17 cellular contexts compared by ENCODE assay signal in the genomic region with DNA sequence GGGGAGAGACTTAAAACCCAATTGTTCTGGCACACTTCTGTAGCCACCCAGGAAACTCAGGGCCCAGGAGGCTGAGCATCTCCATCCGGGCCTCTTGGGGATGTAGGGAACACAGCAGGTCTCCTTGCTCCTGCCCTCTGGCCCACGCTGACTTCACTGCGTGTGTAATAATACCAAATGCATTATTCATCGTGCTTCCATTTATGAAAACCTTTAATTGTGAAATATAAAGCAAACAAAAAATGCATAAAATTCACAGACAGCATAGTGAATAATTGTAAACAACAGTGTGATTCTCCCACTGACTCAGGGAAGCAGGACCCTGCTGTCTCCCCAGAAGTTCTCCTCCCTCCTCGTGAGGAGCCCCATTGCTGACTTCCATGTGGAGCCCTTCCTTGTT.
DNase-seq lines count a peak whose midpoint lies in the region; ATAC-seq and TF ChIP-seq lines count a peak whose summit lies in the region.
"Had no signal": no experiment of that assay in that cellular context is flagged by ENCODE, and none has a peak within 500 bp of the region (broad histone marks: within the 10 kb centered on the region; RNA-seq: fewer than 3 reads in every experiment).

No MANE protein-coding gene starts in this region.

- TF ChIP-seq CTCF in PC-3 (conservative IDR thresholded peaks at IDR 0.05; ENCODE audit: low read depth, low read length): no peak
- TF ChIP-seq CTCF in epithelial cell of esophagus (IDR thresholded peaks at IDR 0.05; ENCODE audit: insufficient read depth, low read depth, low read length, missing control alignments): no peak
- TF ChIP-seq CTCF in osteocyte (IDR thresholded peaks at IDR 0.05): no peak
- no peak for TF ChIP-seq CTCF in upper lobe of left lung (IDR thresholded peaks at IDR 0.05)
- no peak for TF ChIP-seq CTCF in progenitor cell of endocrine pancreas (IDR thresholded peaks at IDR 0.05; ENCODE audit: unreplicated experiment)

- H3K9ac ChIP-seq in GM23248 (no peak overlapping the region), PC-3 (ENCODE audit: low read length) (peak overlapping the region; percentile 39)

- H3K27ac Mint-ChIP-seq in osteocyte (ENCODE audit: unreplicated experiment) (no peak overlapping the region), progenitor cell of endocrine pancreas (no peak overlapping the region)
- H3K27ac Mint-ChIP-seq: CD8-positive, alpha-beta T cell had no signal

- no peak for TF ChIP-seq POLR2A in upper lobe of left lung (IDR thresholded peaks at IDR 0.05)

- H3K4me3 Mint-ChIP-seq in osteocyte (ENCODE audit: unreplicated experiment) (no peak overlapping the region), progenitor cell of endocrine pancreas (ENCODE audit: low read depth) (no peak overlapping the region)
- H3K4me3 Mint-ChIP-seq: CD8-positive, alpha-beta T cell had no signal

- H3K4me3 ChIP-seq in GM23248: no peak overlapping the region
- no peak overlapping the region for H3K4me3 ChIP-seq in PC-3 (ENCODE audit: low read length)
- no peak overlapping the region for H3K4me3 ChIP-seq in epithelial cell of esophagus (ENCODE audit: low read length)
- H3K4me3 ChIP-seq in upper lobe of left lung: no peak overlapping the region
- H3K4me3 ChIP-seq: PC-9 had no signal

- WGBS in GM23248 (ENCODE audit: low coverage in 1 of 2, low lambda C conversion rate in 2 of 2, missing lambda C conversion rate in 2 of 2), 2 experiments: 18 to 21% methylated on average over 5 of the region's 5 CpGs
- 85 to 89% methylated on average over 5 of the region's 5 CpGs for WGBS in upper lobe of left lung, 2 donors

- H3F3A ChIP-seq in GM23248 (ENCODE audit: insufficient read depth): no peaks in the 10 kb centered on the region
- no peaks in the 10 kb centered on the region for H3F3A ChIP-seq in PC-3 (ENCODE audit: low read length, unreplicated experiment)

- in situ Hi-C loops in GM23248 (cut with MboI): no loop called here

- H3K36me3 Mint-ChIP-seq in osteocyte (ENCODE audit: unreplicated experiment): no peaks in the 10 kb centered on the region
- H3K36me3 Mint-ChIP-seq in progenitor cell of endocrine pancreas (ENCODE audit: insufficient read depth): no peaks in the 10 kb centered on the region
- H3K36me3 Mint-ChIP-seq: CD8-positive, alpha-beta T cell had no signal

- H2AFZ ChIP-seq in GM23248 (no peak overlapping the region), PC-3 (ENCODE audit: low read length) (no peak overlapping the region)
- H2AFZ ChIP-seq: PC-9 had no signal

- peak; percentile 17 for DNase-seq in GM23248
- peak; percentile 83 for DNase-seq in PC-3
- DNase-seq in epithelial cell of esophagus (ENCODE audit: low read depth): peak; percentile 14
- DNase-seq in osteocyte (ENCODE audit: extremely low spot score, unreplicated experiment): peak; percentile 21
- DNase-seq in upper lobe of left lung: no peak
- no peak for DNase-seq in progenitor cell of endocrine pancreas (ENCODE audit: low spot score, unreplicated experiment)
- no peak for DNase-seq in effector CD4-positive, alpha-beta T cell
- DNase-seq: CD8-positive, alpha-beta T cell; DMS79 treated with DMSO at 0.1 percent for 48 hours; GF-D8; NCI-H1092 treated with DMSO at 0.1 percent for 48 hours; NCI-H1694; NCI-H2107; NCI-H345; SHP77 had no signal

- POLR2A ChIA-PET in PC-3 (lab: Charles Lee; ENCODE audit: unreplicated experiment): no interaction called here

- H3K9me3 Mint-ChIP-seq in osteocyte (ENCODE audit: unreplicated experiment) (no peaks in the 10 kb centered on the region), progenitor cell of endocrine pancreas (ENCODE audit: low read depth) (no peaks in the 10 kb centered on the region)
- H3K9me3 Mint-ChIP-seq: CD8-positive, alpha-beta T cell had no signal

- TF ChIP-seq EP300 in upper lobe of left lung (IDR thresholded peaks at IDR 0.05): no peak

- H3K27me3 ChIP-seq in GM23248 (replicated peaks; ENCODE audit: insufficient read depth) (no peaks in the 10 kb centered on the region), PC-3 (ENCODE audit: low read length) (no peaks in the 10 kb centered on the region), upper lobe of left lung (no peaks in the 10 kb centered on the region)

- no peaks in the 10 kb centered on the region for H3K27me3 Mint-ChIP-seq in osteocyte (ENCODE audit: unreplicated experiment)
- H3K27me3 Mint-ChIP-seq in progenitor cell of endocrine pancreas: peaks cover 47% of the 10 kb centered on the region

- no peaks in the 10 kb centered on the region for H3K9me2 ChIP-seq in GM23248 (ENCODE audit: insufficient read depth)
- no peaks in the 10 kb centered on the region for H3K9me2 ChIP-seq in PC-3 (replicated peaks; ENCODE audit: low read length)

- H3K4me2 ChIP-seq in GM23248 (ENCODE audit: unreplicated experiment): no peak overlapping the region
- peak overlapping the region; percentile 66 for H3K4me2 ChIP-seq in PC-3 (ENCODE audit: low read length)
- H3K4me2 ChIP-seq: PC-9 had no signal

- CTCF ChIA-PET in PC-3 (lab: Charles Lee): no interaction called here

- H4K20me1 ChIP-seq in GM23248 (ENCODE audit: insufficient read depth) (no peaks in the 10 kb centered on the region), PC-3 (ENCODE audit: low read length) (no peaks in the 10 kb centered on the region)

- no TSS peak for BruUV-seq in PC-3 (replicated peaks; lab: Mats Ljungman, UMichigan)

- ATAC-seq in PC-3 (peak; percentile 70), upper lobe of left lung (ENCODE audit: low FRiP score in 2 of 2) (no peak), HG03520 (IDR thresholded peaks at IDR 0.05; ENCODE audit: unreplicated experiment) (no peak)
- ATAC-seq: CD8-positive, alpha-beta T cell had no signal

- intact Hi-C loops in PC-3 (cut with micrococcal nuclease): loop anchor here (1.0 to 5.0 kb wide), 2 partner anchors 20 to 80 kb away; no protein-coding TSS in a partner anchor

- no peaks in the 10 kb centered on the region for H3K36me3 ChIP-seq in GM23248 (ENCODE audit: low read depth)
- H3K36me3 ChIP-seq in PC-3 (ENCODE audit: low read depth, low read length): no peaks in the 10 kb centered on the region
- H3K36me3 ChIP-seq in upper lobe of left lung: no peaks in the 10 kb centered on the region

- H3K9me3 ChIP-seq in GM23248 (ENCODE audit: low read depth) (no peaks in the 10 kb centered on the region), PC-3 (ENCODE audit: low read length) (no peaks in the 10 kb centered on the region), upper lobe of left lung (no peaks in the 10 kb centered on the region)

- peaks cover 7% of the 10 kb centered on the region for H3K4me1 Mint-ChIP-seq in osteocyte (ENCODE audit: unreplicated experiment)
- H3K4me1 Mint-ChIP-seq in progenitor cell of endocrine pancreas (ENCODE audit: low read depth): no peaks in the 10 kb centered on the region

- H3K79me2 ChIP-seq in GM23248 (ENCODE audit: insufficient read depth) (no peaks in the 10 kb centered on the region), PC-3 (ENCODE audit: low read length) (no peaks in the 10 kb centered on the region)

- H3K27ac ChIP-seq in GM23248 (no peak overlapping the region), PC-3 (ENCODE audit: low read length) (peak overlapping the region; percentile 79), upper lobe of left lung (no peak overlapping the region)
- H3K27ac ChIP-seq: PC-9 had no signal

- H3K4me1 ChIP-seq in GM23248 (ENCODE audit: insufficient read depth): no peaks in the 10 kb centered on the region
- H3K4me1 ChIP-seq in PC-3 (ENCODE audit: insufficient read depth, low read length): peaks cover 38% of the 10 kb centered on the region
- no peaks in the 10 kb centered on the region for H3K4me1 ChIP-seq in upper lobe of left lung

Comparison
In these comparisons a context has a peak if more than half of its experiments do, and no peak if none do; other contexts are left out.
1. DNase-seq: peak in GM23248 (single experiment), PC-3 (single experiment), epithelial cell of esophagus (single experiment) and osteocyte (single experiment); none in upper lobe of left lung (0 of 2), progenitor cell of endocrine pancreas (single experiment) and effector CD4-positive, alpha-beta T cell (single experiment).